1 cellular context compared by ENCODE assay signal in genomic region chr19:42563352-42564210, GRCh38.
TF ChIP-seq lines count a peak whose summit lies in the region.

No MANE protein-coding gene starts in this region.

TF ChIP-seq in GM23338, 12 proteins besides CTCF, POLR2A, EP300 and RAD21 (continued from another document):
- TF ChIP-seq REST (IDR thresholded peaks at IDR 0.05; ENCODE audit: unreplicated experiment) (no peak), ZNF114 (CRISPR knock-in tag; IDR thresholded peaks at IDR 0.05) (no peak), EZH2 (IDR thresholded peaks at IDR 0.05; ENCODE audit: low read depth, unreplicated experiment) (no peak), ZNF331 (CRISPR knock-in tag; IDR thresholded peaks at IDR 0.05; ENCODE audit: low read depth) (no peak)
